In genomic region chrX:26651755-26652154, GRCh38 we compare ENCODE assay signal across 1 cellular context.
TF ChIP-seq lines count a peak whose summit lies in the region.

No MANE protein-coding gene starts in this region.

TF ChIP-seq in GM23338, 12 proteins besides CTCF, POLR2A, EP300 and RAD21 (continued from another document):
- TF ChIP-seq ZNF462 (CRISPR knock-in tag; IDR thresholded peaks at IDR 0.05) (no peak), ZNF331 (CRISPR knock-in tag; IDR thresholded peaks at IDR 0.05; ENCODE audit: low read depth) (no peak), POLR2AphosphoS5 (IDR thresholded peaks at IDR 0.05; ENCODE audit: low read depth) (no peak), EZH2phosphoT487 (IDR thresholded peaks at IDR 0.05; ENCODE audit: unreplicated experiment) (no peak), JUNB (IDR thresholded peaks at IDR 0.05; ENCODE audit: unreplicated experiment) (no peak), EZH2 (IDR thresholded peaks at IDR 0.05; ENCODE audit: low read depth, unreplicated experiment) (no peak)
- TF ChIP-seq, protein P1, sequence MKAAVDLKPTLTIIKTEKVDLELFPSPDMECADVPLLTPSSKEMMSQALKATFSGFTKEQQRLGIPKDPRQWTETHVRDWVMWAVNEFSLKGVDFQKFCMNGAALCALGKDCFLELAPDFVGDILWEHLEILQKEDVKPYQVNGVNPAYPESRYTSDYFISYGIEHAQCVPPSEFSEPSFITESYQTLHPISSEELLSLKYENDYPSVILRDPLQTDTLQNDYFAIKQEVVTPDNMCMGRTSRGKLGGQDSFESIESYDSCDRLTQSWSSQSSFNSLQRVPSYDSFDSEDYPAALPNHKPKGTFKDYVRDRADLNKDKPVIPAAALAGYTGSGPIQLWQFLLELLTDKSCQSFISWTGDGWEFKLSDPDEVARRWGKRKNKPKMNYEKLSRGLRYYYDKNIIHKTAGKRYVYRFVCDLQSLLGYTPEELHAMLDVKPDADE (IDR thresholded peaks at IDR 0.05), result no peak
TF ChIP-seq in GM23338: peak in this region for 0.
